In the genomic region with DNA sequence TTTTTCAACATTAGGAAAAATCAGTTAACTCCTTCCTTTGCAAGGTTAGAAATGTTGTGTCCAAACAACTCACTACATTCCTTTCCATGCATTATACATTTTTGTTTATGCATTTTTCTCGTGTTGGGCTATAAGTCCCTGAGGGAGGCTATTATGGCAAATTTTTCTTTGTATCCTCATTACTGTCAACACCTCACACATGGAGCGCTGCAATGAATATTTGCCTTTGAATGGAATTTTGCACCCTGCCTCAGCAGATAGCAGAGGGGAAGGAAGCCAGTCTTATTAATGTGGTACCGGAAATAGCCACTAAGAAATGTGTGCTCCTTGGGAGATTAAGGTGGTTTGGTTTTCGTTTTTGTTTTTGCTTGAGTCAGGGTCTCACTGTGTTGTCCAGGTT, we compare ENCODE assay signal across 35 cellular contexts.
"Had no signal": no experiment of that assay in that cellular context is flagged by ENCODE, and none has a peak within 500 bp of the region (broad histone marks: within the 10 kb centered on the region; RNA-seq: fewer than 3 reads in every experiment).

No MANE protein-coding gene starts in this region.

- DNase-seq: activated B cell treated with CpG ODN at 0.5 μM for 24 hours; activated CD4-positive, alpha-beta T cell treated with anti-CD3 and anti-CD28 coated beads for 4 hours; activated CD4-positive, alpha-beta T cell treated with anti-CD3 and anti-CD28 coated beads, Interleukin-2, amount 50 U/mL, for 1 hour; activated CD4-positive, CD25-positive, alpha-beta regulatory T cell treated with anti-CD3 and anti-CD28 coated beads, Interleukin-2, amount 50 U/mL, for 72 hours; activated CD8-positive, alpha-beta T cell treated with anti-CD3 and anti-CD28 coated beads for 36 hours; activated effector memory CD4-positive, alpha-beta T cell treated with anti-CD3 and anti-CD28 coated beads, Interleukin-2, amount 50 U/mL, for 16 hours; activated naive CD4-positive, alpha-beta T cell; activated naive CD4-positive, alpha-beta T cell treated with anti-CD3 and anti-CD28 coated beads, Interleukin-2, amount 50 U/mL, for 16 hours; activated naive CD8-positive, alpha-beta T cell treated with anti-CD3 and anti-CD28 coated beads for 36 hours; activated T-cell treated with anti-CD3 and anti-CD28 coated beads, Interleukin-2, amount 50 U/mL, for 1 hour; activated T-cell treated with anti-CD3 and anti-CD28 coated beads, Interleukin-2, amount 50 U/mL, for 72 hours; amniotic stem cell; NCI-H1092 treated with DMSO at 0.1 percent for 48 hours; NCI-H1417; NCI-H146; NCI-H187; NCI-H2029 treated with DMSO at 0.1 percent for 48 hours; NCI-H2107; NCI-H2171; NCI-H510A; NCI-H526; NCI-H748 treated with DMSO at 0.1 percent for 48 hours; NK-92 treated with Interleukin-12 subunit alpha and Interleukin-12 subunit beta, amount 100 ng/mL, for 24 hours; SHP77; SJCRH30; SW 1271; T-helper 1 cell; T-helper 2 cell; T-helper 9 cell had no signal

- H3K9me3 ChIP-seq: ascending aorta, SJCRH30 had no signal

- H3K4me1 ChIP-seq: ascending aorta had no signal

- ATAC-seq: activated CD8-positive, alpha-beta T cell treated with anti-CD3 and anti-CD28 coated beads for 36 hours; activated T-cell treated with anti-CD3 and anti-CD28 coated beads, Interleukin-2, amount 50 U/mL, for 72 hours; activated T-helper 17 cell treated with anti-CD3 and anti-CD28 coated beads, Interleukin-2, amount 50 U/mL, for 72 hours; K562 had no signal

- H3K27ac ChIP-seq: ascending aorta, cardiac muscle cell, SJCRH30, SK-N-MC, VCaP had no signal

- H3K4me3 ChIP-seq: ascending aorta, cardiac muscle cell, K562, SJCRH30, SK-N-MC had no signal

- H3K36me3 ChIP-seq: ascending aorta, cardiac muscle cell, SJCRH30 had no signal

- H3K27me3 ChIP-seq: ascending aorta, cardiac muscle cell, SJCRH30 had no signal

- FAIRE-seq: K562 had no signal
